17 cellular contexts compared by ENCODE assay signal in genomic region chr9:34187891-34188240, GRCh38. TPM values are rescaled to one million over a fixed set of nuclear protein-coding genes. Genes with fewer than 3 reads are reported as not detected.
A peak's percentile ranks its signal among the peaks of the same experiment; 100 is the strongest.
DNase-seq lines count a peak whose midpoint lies in the region; ATAC-seq and TF ChIP-seq lines count a peak whose summit lies in the region.
"Had no signal": no experiment of that assay in that cellular context is flagged by ENCODE, and none has a peak within 500 bp of the region (broad histone marks: within the 10 kb centered on the region; RNA-seq: fewer than 3 reads in every experiment).

No MANE protein-coding gene starts in this region.

- H3K36me3 ChIP-seq in RWPE2 (ENCODE audit: low read depth) (peaks cover 40% of the 10 kb centered on the region), smooth muscle cell (ENCODE audit: low read depth) (no peaks in the 10 kb centered on the region), thyroid gland (no peaks in the 10 kb centered on the region)

- peaks cover 98% of the 10 kb centered on the region for H3K79me2 ChIP-seq in smooth muscle cell (ENCODE audit: low read depth)

- POLR2A ChIA-PET in CD4-positive, alpha-beta T cell (lab: Charles Lee): no interaction called here

- H3K36me3 Mint-ChIP-seq in CD4-positive, alpha-beta T cell (ENCODE audit: low read depth): peaks cover 13% of the 10 kb centered on the region

- H2AFZ ChIP-seq in smooth muscle cell (ENCODE audit: low read depth): no peak overlapping the region

- no peaks in the 10 kb centered on the region for H3K9me3 ChIP-seq in CD4-positive, alpha-beta T cell (ENCODE audit: control insufficient read depth, low read length)
- H3K9me3 ChIP-seq in RWPE2 (ENCODE audit: severe bottlenecking) (no peaks in the 10 kb centered on the region), smooth muscle cell (replicated peaks; ENCODE audit: low read depth) (no peaks in the 10 kb centered on the region), thyroid gland (no peaks in the 10 kb centered on the region)
- H3K9me3 ChIP-seq: mucosa of descending colon had no signal

- H3K4me1 Mint-ChIP-seq in CD4-positive, alpha-beta T cell (ENCODE audit: low read depth): peaks cover 60% of the 10 kb centered on the region

- peaks cover 39% of the 10 kb centered on the region for H3K4me1 ChIP-seq in RWPE2 (ENCODE audit: insufficient read depth, poor library complexity, severe bottlenecking)
- peaks cover 15% of the 10 kb centered on the region for H3K4me1 ChIP-seq in smooth muscle cell (ENCODE audit: low read depth)
- H3K4me1 ChIP-seq in thyroid gland: peaks cover 46 to 52% of the 10 kb centered on the region in 2 donors

- H3K27ac ChIP-seq in CD4-positive, alpha-beta T cell (ENCODE audit: low read depth, low read length): no peak overlapping the region
- H3K27ac ChIP-seq in RWPE2 (ENCODE audit: poor library complexity, severe bottlenecking): peak overlapping the region; percentile 96
- peak overlapping the region; percentile 94 for H3K27ac ChIP-seq in smooth muscle cell (ENCODE audit: low read depth)
- H3K27ac ChIP-seq in thyroid gland: no peak overlapping the region

- CTCF ChIA-PET in CD4-positive, alpha-beta T cell (lab: Charles Lee): interaction anchor here (0.6 kb wide), 1 partner anchor 8 kb away, joined by 3 read pairs; no protein-coding TSS in a partner anchor

- no peak for DNase-seq in CD4-positive, alpha-beta T cell
- DNase-seq in RWPE2 (ENCODE audit: low spot score): no peak
- peak; percentile 51 for DNase-seq in fibroblast of the aortic adventitia (ENCODE audit: low read depth)
- no peak for DNase-seq in smooth muscle cell (lab: John Stamatoyannopoulos, UW; ENCODE audit: unreplicated experiment)
- no peak for DNase-seq in thyroid gland
- DNase-seq: activated CD4-positive, alpha-beta T cell treated with anti-CD3 and anti-CD28 coated beads for 48 hours; activated naive CD8-positive, alpha-beta T cell treated with anti-CD3 and anti-CD28 coated beads, Interleukin-2, amount 10 ng/mL, durations not matched to agents 7 days and 5 days; H9; kidney; mucosa of descending colon; NCI-H187 treated with DMSO at 0.1 percent for 48 hours; NCI-H69; substantia nigra had no signal

- ATAC-seq in CD4-positive, alpha-beta T cell (ENCODE audit: poor library complexity): no peak
- ATAC-seq in RWPE2 (ENCODE audit: low read depth) (no peak), HG03571 (IDR thresholded peaks at IDR 0.05; ENCODE audit: unreplicated experiment) (no peak), GM19328 (IDR thresholded peaks at IDR 0.05; ENCODE audit: unreplicated experiment) (no peak)
- ATAC-seq: esophagus mucosa, mucosa of descending colon, SK-N-SH treated with all-trans-retinoic acid at 6 μM for 48 hours had no signal

- H4K20me1 ChIP-seq in smooth muscle cell (ENCODE audit: low read depth): peaks cover 93% of the 10 kb centered on the region

- no peak overlapping the region for H3K4me3 Mint-ChIP-seq in CD4-positive, alpha-beta T cell
- H3K4me3 Mint-ChIP-seq: activated naive CD8-positive, alpha-beta T cell treated with anti-CD3 and anti-CD28 coated beads, Interleukin-2, amount 10 ng/mL, durations not matched to agents 7 days and 5 days; H9 had no signal

- H3K4me3 ChIP-seq in RWPE2 (ENCODE audit: severe bottlenecking): no peak overlapping the region
- H3K4me3 ChIP-seq in fibroblast of the aortic adventitia (ENCODE audit: low read depth, low read length): no peak overlapping the region
- no peak overlapping the region for H3K4me3 ChIP-seq in smooth muscle cell
- no peak overlapping the region for H3K4me3 ChIP-seq in thyroid gland (replicated peaks in 1 of 3)
- H3K4me3 ChIP-seq: mucosa of descending colon had no signal

- intact Hi-C loops in CD4-positive, alpha-beta T cell (cut with DNase I, micrococcal nuclease): no loop called here
- intact Hi-C loops in thyroid gland (cut with DNase I): no loop called here

- no peaks in the 10 kb centered on the region for H3K9me3 Mint-ChIP-seq in CD4-positive, alpha-beta T cell
- H3K9me3 Mint-ChIP-seq: activated naive CD8-positive, alpha-beta T cell treated with anti-CD3 and anti-CD28 coated beads, Interleukin-2, amount 10 ng/mL, durations not matched to agents 7 days and 5 days; H9 had no signal

- no peak for TF ChIP-seq CTCF in CD4-positive, alpha-beta T cell (IDR thresholded peaks at IDR 0.05)
- TF ChIP-seq CTCF in RWPE2 (IDR thresholded peaks at IDR 0.05; ENCODE audit: poor library complexity, severe bottlenecking) (no peak), fibroblast of the aortic adventitia (IDR thresholded peaks at IDR 0.05; ENCODE audit: insufficient read depth, low read length) (no peak), smooth muscle cell (IDR thresholded peaks at IDR 0.05; ENCODE audit: borderline replicate concordance, insufficient read depth, poor library complexity, severe bottlenecking) (no peak), thyroid gland (IDR thresholded peaks at IDR 0.05) (no peak)

- TF ChIP-seq POLR2A in thyroid gland (IDR thresholded peaks at IDR 0.05): no peak

- H3F3A ChIP-seq in smooth muscle cell (ENCODE audit: low read depth): peaks cover 6% of the 10 kb centered on the region

- peak overlapping the region; percentile 70 for H3K4me2 ChIP-seq in smooth muscle cell

- no peaks in the 10 kb centered on the region for H3K27me3 Mint-ChIP-seq in CD4-positive, alpha-beta T cell
- H3K27me3 Mint-ChIP-seq: activated naive CD8-positive, alpha-beta T cell treated with anti-CD3 and anti-CD28 coated beads, Interleukin-2, amount 10 ng/mL, durations not matched to agents 7 days and 5 days had no signal

- no peak overlapping the region for H3K9ac ChIP-seq in smooth muscle cell (ENCODE audit: low read depth)

- peak overlapping the region; percentile 1 for H3K27ac Mint-ChIP-seq in CD4-positive, alpha-beta T cell
- H3K27ac Mint-ChIP-seq: activated naive CD8-positive, alpha-beta T cell treated with anti-CD3 and anti-CD28 coated beads, Interleukin-2, amount 10 ng/mL, durations not matched to agents 7 days and 5 days had no signal

- no peaks in the 10 kb centered on the region for H3K27me3 ChIP-seq in CD4-positive, alpha-beta T cell (ENCODE audit: control insufficient read depth, insufficient read depth, low read length)
- H3K27me3 ChIP-seq in RWPE2 (ENCODE audit: insufficient read depth, poor library complexity, severe bottlenecking) (no peaks in the 10 kb centered on the region), smooth muscle cell (ENCODE audit: low read depth) (no peaks in the 10 kb centered on the region), thyroid gland (no peaks in the 10 kb centered on the region)

- WGBS in smooth muscle cell (ENCODE audit: low lambda C conversion rate): 100% methylated on average over 1 of the region's 1 CpG
- WGBS in thyroid gland, 2 donors: 89 to 95% methylated on average over 1 of the region's 1 CpG

RNA-seq across cellular contexts. Expression of gene UBAP1, which starts 9.0 kb away (rescaled TPM):
- total RNA-seq in CD4-positive, alpha-beta T cell: 10 to 100 TPM; 47.1 to 50.4 TPM
- 27.5 and 57.1 TPM in 2 replicates for total RNA-seq in fibroblast of the aortic adventitia (ENCODE audit: low replicate concordance)
- total RNA-seq in smooth muscle cell: 36.6 and 45.0 TPM in 2 replicates
- polyA plus RNA-seq in smooth muscle cell: 49.9 and 55.0 TPM in 2 replicates
- total RNA-seq in thyroid gland: 10 to 100 TPM; 41.3 to 50.5 (median 44.8) TPM

Comparison
In these comparisons a context has a peak if more than half of its experiments do, and no peak if none do; other contexts are left out.
1. H3K27ac ChIP-seq: peak in RWPE2 (single experiment) and smooth muscle cell (single experiment); none in CD4-positive, alpha-beta T cell (single experiment) and thyroid gland (0 of 3).